Comparison of ENCODE assay signal across 1 cellular context in the genomic region with DNA sequence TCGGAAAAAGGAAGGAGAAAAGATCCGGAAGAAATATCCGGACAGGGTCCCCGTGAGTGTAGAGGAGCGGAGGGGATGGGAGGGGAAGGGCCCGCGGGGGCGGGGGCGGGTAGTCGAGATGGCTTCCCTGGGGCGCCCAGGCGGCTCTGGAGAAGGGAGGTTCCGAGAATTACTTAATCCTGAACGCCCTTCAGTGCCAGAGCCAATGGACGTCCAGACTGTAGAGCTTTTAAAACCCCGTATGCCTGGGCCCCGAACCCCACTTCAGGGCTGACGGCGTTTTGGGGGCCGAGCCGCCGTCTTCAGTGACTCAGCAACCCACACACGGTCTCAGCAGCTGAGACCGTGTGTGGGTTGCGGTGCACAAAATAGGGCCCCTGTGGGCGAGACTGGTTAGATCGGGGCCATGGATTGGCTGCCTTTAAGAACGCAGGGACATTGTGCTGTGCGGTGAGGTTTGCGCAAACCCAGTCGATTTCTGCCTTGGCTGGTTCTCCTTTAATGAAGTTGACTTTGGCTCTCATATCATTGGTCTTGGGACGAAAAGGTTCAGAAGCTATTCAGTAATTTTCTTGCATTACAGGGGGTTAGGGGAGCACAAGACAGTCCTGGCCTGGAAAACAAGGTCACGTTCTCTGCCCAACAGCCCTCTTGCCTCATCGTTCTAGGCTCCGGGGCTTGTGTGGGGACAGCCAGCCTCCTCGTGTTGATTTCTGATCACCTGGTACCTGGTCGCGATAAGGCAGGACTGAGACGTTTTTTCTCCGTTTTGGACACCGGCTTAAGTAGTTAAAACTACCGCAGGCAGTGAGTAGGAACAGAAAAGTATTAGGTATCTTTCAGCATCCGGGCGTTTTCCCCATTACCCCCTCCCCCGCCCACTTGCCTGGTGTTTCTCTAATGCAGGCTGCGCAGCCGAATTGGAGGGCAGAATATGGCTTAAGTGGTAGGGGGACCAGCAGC.
TF ChIP-seq lines count a peak whose summit lies in the region.

No MANE protein-coding gene starts in this region.

TF ChIP-seq in Ishikawa, 13 proteins besides CTCF, POLR2A, EP300 and RAD21 (continued from another document):
- TF ChIP-seq REST (IDR thresholded peaks at IDR 0.05; ENCODE audit: low read depth) (no peak), ZBTB7A (IDR thresholded peaks at IDR 0.05; ENCODE audit: low read depth) (no peak), TAF1 (IDR thresholded peaks at IDR 0.05; ENCODE audit: low read depth) (no peak), CREB1 (IDR thresholded peaks at IDR 0.05; ENCODE audit: low read depth) (no peak), NFIC (IDR thresholded peaks at IDR 0.05) (no peak)
